8 cellular contexts compared by ENCODE assay signal in genomic region chr22:19291580-19292261, GRCh38. TPM values are rescaled to one million over a fixed set of nuclear protein-coding genes. Genes with fewer than 3 reads are reported as not detected.
A peak's percentile ranks its signal among the peaks of the same experiment; 100 is the strongest.
DNase-seq lines count a peak whose midpoint lies in the region; ATAC-seq and TF ChIP-seq lines count a peak whose summit lies in the region.

Gene CLTCL1, minus strand, starts transcription at chr22:19291719. Its CDS starts 78 bp downstream, at chr22:19291641.

- intact Hi-C loops in colonic mucosa (cut with DNase I) (loop anchor here (10.0 kb wide), 1 partner anchor 107 kb away; no protein-coding TSS in a partner anchor), left colon (cut with DNase I, micrococcal nuclease) (loop anchor here in 1 of 2 donors (2.0 kb wide), 1 partner anchor 43 kb away; no protein-coding TSS in a partner anchor)

- ATAC-seq in left colon = peak; percentile 81
- no peak for ATAC-seq in GM21515 (IDR thresholded peaks at IDR 0.05; ENCODE audit: unreplicated experiment)

- H3K27me3 ChIP-seq in H7 (ENCODE audit: control insufficient read depth, insufficient read depth, low read length) (peaks cover 9% of the 10 kb centered on the region), colonic mucosa (no peaks in the 10 kb centered on the region)

- H3K4me3 ChIP-seq in H7 (ENCODE audit: insufficient read depth, low read depth, low read length) (peak within 1 kb of the TSS; percentile 70), colonic mucosa (peak within 1 kb of the TSS; percentile 96)

- H3K9ac ChIP-seq in colonic mucosa (ENCODE audit: low read depth in 2 of 2, low read length in 2 of 2) = peak within 1 kb of the TSS; percentile 83 to 90

- peak within 1 kb of the TSS; percentile 16 for H3K27ac ChIP-seq in colonic mucosa

- no peaks in the 10 kb centered on the region for H3K4me1 ChIP-seq in colonic mucosa

- H3K9me3 ChIP-seq in colonic mucosa = no peaks in the 10 kb centered on the region

- H3K36me3 ChIP-seq in H7 (replicated peaks; ENCODE audit: control insufficient read depth, insufficient read depth, low read length) (no peaks in the 10 kb centered on the region), colonic mucosa (no peaks in the 10 kb centered on the region)

- TF ChIP-seq CTCF in colonic mucosa (IDR thresholded peaks at IDR 0.05) = no peak

- DNase-seq in D341Med (ENCODE audit: low spot score) (peak; percentile 100), H7 (peak; percentile 100), NCI-H1930 (lab: John Stamatoyannopoulos, UW) (peak; percentile 40 to 90), colonic mucosa (peak; percentile 79), left colon (peak; percentile 64 to 83)
- peak; percentile 63 to 75 for DNase-seq in activated CD4-positive, alpha-beta T cell treated with anti-CD3 and anti-CD28 coated beads for 4 hours
- peak; percentile 25 to 42 for DNase-seq in stimulated activated CD4-positive, alpha-beta T cell treated with anti-CD3 and anti-CD28 coated beads, Interleukin-1b, Interleukin-23, amount 100 ng/mL, for 1 hour (ENCODE audit: low read depth in 2 of 2)

RNA-seq across cellular contexts. Expression of gene CLTCL1, which starts in this region (rescaled TPM):
- total RNA-seq in H7 (2014; rRNA removed; shearing (Covaris generic)) = 10.3 and 11.0 TPM in 2 replicates
- total RNA-seq in colonic mucosa (1 to 10 TPM; 3.4 to 3.5 TPM), left colon (1 to 10 TPM; 2.1 to 4.6 TPM)

Comparison
In these comparisons a context has a peak if more than half of its experiments do, and no peak if none do; other contexts are left out.
1. DNase-seq: peak in every context shown above with its lines; median percentile 100 in D341Med; 100 in H7; 79 in colonic mucosa; 74 in left colon; 69 in activated CD4-positive, alpha-beta T cell treated with anti-CD3 and anti-CD28 coated beads for 4 hours; 65 in NCI-H1930; 34 in stimulated activated CD4-positive, alpha-beta T cell treated with anti-CD3 and anti-CD28 coated beads, Interleukin-1b, Interleukin-23, amount 100 ng/mL, for 1 hour.